8 cellular contexts compared by ENCODE assay signal in the genomic region with DNA sequence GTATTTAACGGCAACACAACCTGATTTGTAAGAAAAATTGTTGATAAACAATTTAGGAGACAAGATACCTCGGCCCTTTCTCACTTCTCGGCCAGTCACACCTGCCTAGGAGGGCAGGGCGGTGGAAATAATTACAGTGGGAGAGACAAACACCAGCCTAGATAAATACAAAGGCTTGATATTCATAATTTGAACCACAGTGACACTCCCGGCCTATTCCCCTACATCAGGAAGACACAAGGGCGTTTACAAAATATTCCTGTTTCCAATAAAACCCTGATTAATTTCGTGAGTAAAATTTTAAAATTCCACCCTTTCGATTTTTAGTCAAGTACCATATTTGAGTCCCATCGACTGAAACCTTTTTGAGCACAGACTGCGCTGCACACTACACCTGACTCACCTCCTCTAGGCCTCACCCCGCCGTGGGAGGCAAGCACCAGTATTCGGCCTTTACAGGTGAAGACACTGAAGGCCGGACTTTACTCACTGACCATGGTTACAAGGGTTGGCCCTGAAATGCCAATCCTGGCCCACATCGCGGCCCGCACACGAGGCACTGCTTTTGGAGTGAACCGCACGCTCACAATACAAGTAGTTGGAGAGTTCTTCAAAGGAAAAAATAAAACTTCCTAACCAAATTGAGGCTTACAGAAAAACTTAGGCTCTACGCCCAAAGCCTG. TPM values are rescaled to one million over a fixed set of nuclear protein-coding genes. Genes with fewer than 3 reads are reported as not detected.
DNase-seq lines count a peak whose midpoint lies in the region; ATAC-seq and TF ChIP-seq lines count a peak whose summit lies in the region.

No MANE protein-coding gene starts in this region.

- TF ChIP-seq CTCF in DOHH2 (IDR thresholded peaks at IDR 0.05; ENCODE audit: low read depth, low read length, poor library complexity, severe bottlenecking): no peak
- TF ChIP-seq CTCF in mesothelial cell of epicardium (IDR thresholded peaks at IDR 0.05; ENCODE audit: unreplicated experiment): no peak

- H3K4me2 ChIP-seq in DOHH2 (ENCODE audit: low read length) (peak overlapping the region; percentile 64), Karpas-422 (ENCODE audit: low read depth, low read length, poor library complexity, severe bottlenecking) (peak overlapping the region; percentile 97)

- peak overlapping the region; percentile 90 for H3K4me3 Mint-ChIP-seq in activated CD4-positive, alpha-beta T cell treated with anti-CD3 and anti-CD28 coated beads, Interleukin-2, amount 10 ng/mL, durations not matched to agents 7 days and 5 days
- peak overlapping the region; percentile 89 for H3K4me3 Mint-ChIP-seq in mesothelial cell of epicardium
- H3K4me3 Mint-ChIP-seq in stimulated activated memory B cell treated with anti-CD40 and anti-IgM and Interleukin-4, amounts not matched to agents 10 μg/mL and 1 μg/mL and 100 μg/mL, for 72 hours: peak overlapping the region; percentile 87

- H3K9me2 ChIP-seq in DOHH2 (replicated peaks; ENCODE audit: control insufficient read depth, low read length) (no peaks in the 10 kb centered on the region), Karpas-422 (replicated peaks; ENCODE audit: insufficient read depth, low read length) (no peaks in the 10 kb centered on the region)

- H3K4me1 ChIP-seq in DOHH2 (ENCODE audit: control insufficient read depth, low read length) (peaks cover 38% of the 10 kb centered on the region), Karpas-422 (ENCODE audit: low read length) (peaks cover 35% of the 10 kb centered on the region)

- POLR2A ChIA-PET in activated CD4-positive, alpha-beta T cell treated with anti-CD3 and anti-CD28 coated beads, Interleukin-2, amount 10 ng/mL, durations not matched to agents 7 days and 5 days (lab: Charles Lee): no interaction called here

- H3F3A ChIP-seq in DOHH2 (ENCODE audit: control insufficient read depth, insufficient read depth): peaks cover 13% of the 10 kb centered on the region

- H3K9me3 ChIP-seq in DOHH2 (ENCODE audit: control insufficient read depth, insufficient read depth, low read length): no peaks in the 10 kb centered on the region
- no peaks in the 10 kb centered on the region for H3K9me3 ChIP-seq in Karpas-422 (ENCODE audit: low read length)

- no peaks in the 10 kb centered on the region for H3K27me3 ChIP-seq in DOHH2 (ENCODE audit: control insufficient read depth, low read length)
- no peaks in the 10 kb centered on the region for H3K27me3 ChIP-seq in Karpas-422 (ENCODE audit: low read length)

- H3K9ac ChIP-seq in Karpas-422 (ENCODE audit: low read length): peak overlapping the region; percentile 88

- H3K4me1 Mint-ChIP-seq in activated CD4-positive, alpha-beta T cell treated with anti-CD3 and anti-CD28 coated beads, Interleukin-2, amount 10 ng/mL, durations not matched to agents 7 days and 5 days: peaks cover 42% of the 10 kb centered on the region
- H3K4me1 Mint-ChIP-seq in mesothelial cell of epicardium: peaks cover 19% of the 10 kb centered on the region
- peaks cover 33% of the 10 kb centered on the region for H3K4me1 Mint-ChIP-seq in stimulated activated memory B cell treated with anti-CD40 and anti-IgM and Interleukin-4, amounts not matched to agents 10 μg/mL and 1 μg/mL and 100 μg/mL, for 72 hours

- CTCF ChIA-PET in activated CD4-positive, alpha-beta T cell treated with anti-CD3 and anti-CD28 coated beads, Interleukin-2, amount 10 ng/mL, durations not matched to agents 7 days and 5 days (lab: Charles Lee): no interaction called here

- DNase-seq in Karpas-422: peak; percentile 67
- DNase-seq in activated CD4-positive, alpha-beta T cell treated with anti-CD3 and anti-CD28 coated beads, Interleukin-2, amount 10 ng/mL, durations not matched to agents 7 days and 5 days: peak; percentile 31
- DNase-seq in effector CD4-positive, alpha-beta T cell: peak; percentile 24
- DNase-seq in mesothelial cell of epicardium (ENCODE audit: low spot score in 2 of 2, unreplicated experiment in 2 of 2): no peak
- DNase-seq in NCI-H1105 (lab: John Stamatoyannopoulos, UW): no peak

- H3K36me3 ChIP-seq in DOHH2 (ENCODE audit: control insufficient read depth, low read length) (peaks cover 45% of the 10 kb centered on the region), Karpas-422 (ENCODE audit: insufficient read depth, low read length) (no peaks in the 10 kb centered on the region; the same call in 1 of the 2 replicates)

- no peaks in the 10 kb centered on the region for H3K9me3 Mint-ChIP-seq in activated CD4-positive, alpha-beta T cell treated with anti-CD3 and anti-CD28 coated beads, Interleukin-2, amount 10 ng/mL, durations not matched to agents 7 days and 5 days
- peaks cover under 1% of the 10 kb centered on the region for H3K9me3 Mint-ChIP-seq in mesothelial cell of epicardium
- no peaks in the 10 kb centered on the region for H3K9me3 Mint-ChIP-seq in stimulated activated memory B cell treated with anti-CD40 and anti-IgM and Interleukin-4, amounts not matched to agents 10 μg/mL and 1 μg/mL and 100 μg/mL, for 72 hours

- H2AFZ ChIP-seq in Karpas-422 (ENCODE audit: low read length): no peak overlapping the region

- peak overlapping the region; percentile 99 for H3K27ac Mint-ChIP-seq in activated CD4-positive, alpha-beta T cell treated with anti-CD3 and anti-CD28 coated beads, Interleukin-2, amount 10 ng/mL, durations not matched to agents 7 days and 5 days
- peak overlapping the region; percentile 99 for H3K27ac Mint-ChIP-seq in mesothelial cell of epicardium
- H3K27ac Mint-ChIP-seq in stimulated activated memory B cell treated with anti-CD40 and anti-IgM and Interleukin-4, amounts not matched to agents 10 μg/mL and 1 μg/mL and 100 μg/mL, for 72 hours: peak overlapping the region; percentile 89

- H3K27me3 Mint-ChIP-seq in activated CD4-positive, alpha-beta T cell treated with anti-CD3 and anti-CD28 coated beads, Interleukin-2, amount 10 ng/mL, durations not matched to agents 7 days and 5 days: no peaks in the 10 kb centered on the region
- no peaks in the 10 kb centered on the region for H3K27me3 Mint-ChIP-seq in mesothelial cell of epicardium (ENCODE audit: low read depth)
- H3K27me3 Mint-ChIP-seq in stimulated activated memory B cell treated with anti-CD40 and anti-IgM and Interleukin-4, amounts not matched to agents 10 μg/mL and 1 μg/mL and 100 μg/mL, for 72 hours: no peaks in the 10 kb centered on the region

- H3K36me3 Mint-ChIP-seq in activated CD4-positive, alpha-beta T cell treated with anti-CD3 and anti-CD28 coated beads, Interleukin-2, amount 10 ng/mL, durations not matched to agents 7 days and 5 days (ENCODE audit: low read depth): peaks cover 22% of the 10 kb centered on the region
- no peaks in the 10 kb centered on the region for H3K36me3 Mint-ChIP-seq in mesothelial cell of epicardium
- H3K36me3 Mint-ChIP-seq in stimulated activated memory B cell treated with anti-CD40 and anti-IgM and Interleukin-4, amounts not matched to agents 10 μg/mL and 1 μg/mL and 100 μg/mL, for 72 hours: no peaks in the 10 kb centered on the region

- peak; percentile 42 for ATAC-seq in stimulated activated memory B cell treated with anti-CD40 and anti-IgM and Interleukin-4, amounts not matched to agents 10 μg/mL and 1 μg/mL and 100 μg/mL, for 72 hours
- ATAC-seq in HG03196 (IDR thresholded peaks at IDR 0.05; ENCODE audit: unreplicated experiment): no peak

- H4K20me1 ChIP-seq in DOHH2 (ENCODE audit: control insufficient read depth, insufficient read depth, low read depth, low read length) (peaks cover 31% of the 10 kb centered on the region), Karpas-422 (ENCODE audit: insufficient read depth, low read depth, low read length) (peaks cover 13% of the 10 kb centered on the region; the same call in 1 of the 2 replicates)

- H3K4me3 ChIP-seq in DOHH2 (ENCODE audit: low read length) (peak overlapping the region; percentile 96), Karpas-422 (ENCODE audit: low read length) (peak overlapping the region; percentile 91)

- H3K27ac ChIP-seq in DOHH2 (ENCODE audit: low read depth, low read length) (peak overlapping the region; percentile 75), Karpas-422 (ENCODE audit: low read length) (peak overlapping the region; percentile 88)

- H3K79me2 ChIP-seq in DOHH2 (ENCODE audit: control insufficient read depth, low read length) (peaks cover 58% of the 10 kb centered on the region), Karpas-422 (ENCODE audit: low read length) (peaks cover 56% of the 10 kb centered on the region)

RNA-seq across cellular contexts. Expression of a gene that starts 0.8 kb away (rescaled TPM):
- 56.9 and 118 TPM in 2 replicates for total RNA-seq in Karpas-422 (2014; rRNA removed; shearing (Covaris generic); ENCODE audit: low replicate concordance)
- 100 to 1,000 TPM; 178 to 193 TPM for total RNA-seq in activated CD4-positive, alpha-beta T cell treated with anti-CD3 and anti-CD28 coated beads, Interleukin-2, amount 10 ng/mL, durations not matched to agents 7 days and 5 days
- total RNA-seq in mesothelial cell of epicardium: 144 to 152 TPM (median 146 TPM) in 3 replicates

RNA-seq across cellular contexts. Expression of a gene that starts 39.3 kb away (rescaled TPM):
- 34.8 and 50.1 TPM in 2 replicates for total RNA-seq in Karpas-422 (2014; rRNA removed; shearing (Covaris generic); ENCODE audit: low replicate concordance)
- total RNA-seq in activated CD4-positive, alpha-beta T cell treated with anti-CD3 and anti-CD28 coated beads, Interleukin-2, amount 10 ng/mL, durations not matched to agents 7 days and 5 days: 10 to 100 TPM; 34.0 to 34.5 TPM
- 13.7 to 15.3 TPM (median 14.4 TPM) in 3 replicates for total RNA-seq in mesothelial cell of epicardium

Comparison
In these comparisons a context has a peak if more than half of its experiments do, and no peak if none do; other contexts are left out.
1. DNase-seq: peak in Karpas-422 (single experiment), activated CD4-positive, alpha-beta T cell treated with anti-CD3 and anti-CD28 coated beads, Interleukin-2, amount 10 ng/mL, durations not matched to agents 7 days and 5 days (single experiment) and effector CD4-positive, alpha-beta T cell (single experiment); none in mesothelial cell of epicardium (0 of 2) and NCI-H1105 (single experiment).
2. Peak in every context shown above with its lines, with median percentiles within 50 percentile points of each other: H3K27ac Mint-ChIP-seq and H3K4me3 Mint-ChIP-seq.